22 cellular contexts compared by ENCODE assay signal in the genomic region with DNA sequence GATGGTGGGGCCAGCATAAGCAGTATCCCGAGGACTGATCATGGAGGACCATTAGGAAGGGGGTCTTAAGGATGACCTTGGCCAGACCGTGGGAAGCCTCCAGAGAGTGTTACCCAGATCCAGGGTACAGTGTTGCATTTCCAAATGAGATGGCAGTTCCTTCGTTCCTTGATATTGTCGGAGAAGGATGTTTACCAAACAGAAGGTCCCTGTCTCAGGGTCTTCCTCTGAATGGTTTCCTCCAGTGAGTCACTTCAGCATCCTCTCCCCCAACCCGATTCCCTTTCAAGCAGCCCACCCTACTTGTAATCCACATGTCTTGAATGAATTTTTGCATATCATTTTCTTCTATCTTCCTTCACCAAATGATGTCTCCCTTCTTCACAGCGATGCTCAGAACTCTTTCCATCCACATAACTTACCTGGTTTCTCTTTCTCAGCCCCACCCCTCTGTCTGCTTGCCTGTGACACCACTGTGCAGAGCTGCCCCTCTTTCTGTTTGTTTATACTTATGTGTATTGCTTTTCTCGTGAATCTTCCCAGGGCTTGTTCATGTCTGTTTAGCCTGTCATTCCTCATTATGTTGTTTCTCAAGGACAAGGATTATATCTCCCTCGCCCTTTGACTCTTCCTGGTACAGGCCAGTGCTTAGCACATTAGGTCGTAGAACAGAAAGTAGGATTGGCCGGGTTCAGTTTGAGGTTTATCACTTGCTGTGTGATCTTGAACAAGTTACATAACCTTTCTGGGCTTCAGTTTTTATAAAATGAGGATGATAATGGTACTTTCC. TPM values are rescaled to one million over a fixed set of nuclear protein-coding genes. Genes with fewer than 3 reads are reported as not detected.
DNase-seq lines count a peak whose midpoint lies in the region; ATAC-seq, FAIRE-seq and TF ChIP-seq lines count a peak whose summit lies in the region.
"Had no signal": no experiment of that assay in that cellular context is flagged by ENCODE, and none has a peak within 500 bp of the region (broad histone marks: within the 10 kb centered on the region; RNA-seq: fewer than 3 reads in every experiment).

No MANE protein-coding gene starts in this region.

- H3K36me3 Mint-ChIP-seq in MCF 10A (ENCODE audit: insufficient read depth, unreplicated experiment): peaks cover 37% of the 10 kb centered on the region
- H3K36me3 Mint-ChIP-seq in activated naive CD8-positive, alpha-beta T cell treated with anti-CD3 and anti-CD28 coated beads, Interleukin-2, amount 50 U/mL, for 24 hours (ENCODE audit: low read depth): peaks cover 31% of the 10 kb centered on the region
- peaks cover 8% of the 10 kb centered on the region for H3K36me3 Mint-ChIP-seq in type B pancreatic cell
- peaks cover 0 to 53% (median 3%) of the 10 kb centered on the region in 3 donors for H3K36me3 Mint-ChIP-seq in naive thymus-derived CD8-positive, alpha-beta T cell

- no peak overlapping the region for H3K27ac Mint-ChIP-seq in MCF 10A (ENCODE audit: low read depth, unreplicated experiment)
- H3K27ac Mint-ChIP-seq in activated naive CD8-positive, alpha-beta T cell treated with anti-CD3 and anti-CD28 coated beads, Interleukin-2, amount 50 U/mL, for 24 hours: peak overlapping the region; percentile 60
- H3K27ac Mint-ChIP-seq in type B pancreatic cell: peak overlapping the region; percentile 63
- H3K27ac Mint-ChIP-seq in naive thymus-derived CD8-positive, alpha-beta T cell: peak overlapping the region in 3 of 10 donors; percentile 16 to 72 (median 60)
- H3K27ac Mint-ChIP-seq: dendritic cell treated with granulocyte-macrophage colony-stimulating factor and Interleukin-4, amounts not matched to agents 40 ng/mL and 50 ng/mL, for 4 days; memory B cell had no signal

- TF ChIP-seq CTCF in mammary epithelial cell (conservative IDR thresholded peaks at IDR 0.05 in 1 of 2, IDR thresholded peaks at IDR 0.05 in 1 of 2; ENCODE audit: extremely low read depth in 1 of 2, insufficient read depth in 1 of 2, low read depth in 1 of 2, low read length in 2 of 2): no peak
- no peak for TF ChIP-seq CTCF in MCF 10A (IDR thresholded peaks at IDR 0.05; ENCODE audit: unreplicated experiment)
- TF ChIP-seq CTCF in keratinocyte (optimal IDR thresholded peaks at IDR 0.05 in 1 of 3, IDR thresholded peaks at IDR 0.05 in 1 of 3, conservative IDR thresholded peaks at IDR 0.05 in 1 of 3; ENCODE audit: extremely low read depth in 1 of 3, insufficient read depth in 2 of 3, low read length in 3 of 3): no peak
- no peak for TF ChIP-seq CTCF in type B pancreatic cell (conservative IDR thresholded peaks at IDR 0.05)

- H3K4me3 Mint-ChIP-seq in MCF 10A (ENCODE audit: unreplicated experiment): no peak overlapping the region
- H3K4me3 Mint-ChIP-seq in activated naive CD8-positive, alpha-beta T cell treated with anti-CD3 and anti-CD28 coated beads, Interleukin-2, amount 50 U/mL, for 24 hours: no peak overlapping the region
- H3K4me3 Mint-ChIP-seq in type B pancreatic cell: peak overlapping the region; percentile 17
- no peak overlapping the region for H3K4me3 Mint-ChIP-seq in naive thymus-derived CD8-positive, alpha-beta T cell
- H3K4me3 Mint-ChIP-seq: dendritic cell treated with granulocyte-macrophage colony-stimulating factor and Interleukin-4, amounts not matched to agents 40 ng/mL and 50 ng/mL, for 4 days; memory B cell had no signal

- H3K4me1 Mint-ChIP-seq in MCF 10A (ENCODE audit: insufficient read depth, unreplicated experiment) (peaks cover 29% of the 10 kb centered on the region), type B pancreatic cell (ENCODE audit: unreplicated experiment) (peaks cover 54% of the 10 kb centered on the region)
- H3K4me1 Mint-ChIP-seq in activated naive CD8-positive, alpha-beta T cell treated with anti-CD3 and anti-CD28 coated beads, Interleukin-2, amount 50 U/mL, for 24 hours: peaks cover 45% of the 10 kb centered on the region
- peaks cover 33 to 59% (median 52%) of the 10 kb centered on the region in 4 donors for H3K4me1 Mint-ChIP-seq in naive thymus-derived CD8-positive, alpha-beta T cell

- H4K20me1 ChIP-seq in mammary epithelial cell (ENCODE audit: insufficient read depth, low read length) (peaks cover 2% of the 10 kb centered on the region), keratinocyte (ENCODE audit: control insufficient read depth, extremely low read depth, insufficient read depth, low read length) (peaks cover 21% of the 10 kb centered on the region)

- H2AFZ ChIP-seq in mammary epithelial cell (ENCODE audit: low read depth, low read length) (no peak overlapping the region), keratinocyte (ENCODE audit: control insufficient read depth, low read length) (no peak overlapping the region)

- ATAC-seq in activated naive CD8-positive, alpha-beta T cell treated with anti-CD3 and anti-CD28 coated beads, Interleukin-2, amount 50 U/mL, for 24 hours: no peak
- ATAC-seq in naive thymus-derived CD8-positive, alpha-beta T cell: no peak

- no peak overlapping the region for H3K27ac ChIP-seq in mammary epithelial cell (ENCODE audit: insufficient read depth, low read depth, low read length)
- H3K27ac ChIP-seq in keratinocyte (ENCODE audit: control insufficient read depth, insufficient read depth, low read length): peak overlapping the region; percentile 76
- H3K27ac ChIP-seq: right atrium auricular region, stomach had no signal

- 82% methylated on average over 9 of the region's 10 CpGs for WGBS in mammary epithelial cell (ENCODE audit: low coverage, missing lambda C conversion rate)

- intact Hi-C loops in mammary epithelial cell (cut with micrococcal nuclease) (no loop called here), MCF 10A (cut with micrococcal nuclease) (no loop called here)

- H3K27me3 ChIP-seq in mammary epithelial cell (ENCODE audit: insufficient read depth, low read length): no peaks in the 10 kb centered on the region
- H3K27me3 ChIP-seq in keratinocyte (ENCODE audit: control insufficient read depth, extremely low read depth, insufficient read depth, low read length): no peaks in the 10 kb centered on the region
- H3K27me3 ChIP-seq: brain microvascular endothelial cell, right atrium auricular region, stomach had no signal

- H3K27me3 Mint-ChIP-seq in MCF 10A (ENCODE audit: insufficient read depth, unreplicated experiment) (no peaks in the 10 kb centered on the region), type B pancreatic cell (no peaks in the 10 kb centered on the region)
- no peaks in the 10 kb centered on the region for H3K27me3 Mint-ChIP-seq in activated naive CD8-positive, alpha-beta T cell treated with anti-CD3 and anti-CD28 coated beads, Interleukin-2, amount 50 U/mL, for 24 hours
- no peaks in the 10 kb centered on the region for H3K27me3 Mint-ChIP-seq in naive thymus-derived CD8-positive, alpha-beta T cell
- H3K27me3 Mint-ChIP-seq: dendritic cell treated with granulocyte-macrophage colony-stimulating factor and Interleukin-4, amounts not matched to agents 40 ng/mL and 50 ng/mL, for 4 days; memory B cell had no signal

- H3K9me3 ChIP-seq in mammary epithelial cell (replicated peaks; ENCODE audit: insufficient read depth, low read length): no peaks in the 10 kb centered on the region
- H3K9me3 ChIP-seq in keratinocyte (ENCODE audit: control insufficient read depth, low read depth, low read length): no peaks in the 10 kb centered on the region
- H3K9me3 ChIP-seq: right atrium auricular region, stomach had no signal

- no peak for DNase-seq in mammary epithelial cell
- DNase-seq in MCF 10A (ENCODE audit: unreplicated experiment): no peak
- no peak for DNase-seq in activated naive CD8-positive, alpha-beta T cell treated with anti-CD3 and anti-CD28 coated beads, Interleukin-2, amount 50 U/mL, for 24 hours
- no peak for DNase-seq in keratinocyte (ENCODE audit: low read depth, low spot score)
- no peak for DNase-seq in type B pancreatic cell (ENCODE audit: extremely low spot score, unreplicated experiment)
- DNase-seq in NCI-H2227 treated with DMSO at 0.1 percent for 48 hours (lab: John Stamatoyannopoulos, UW): no peak
- DNase-seq in OCI-M1 (lab: John Stamatoyannopoulos, UW): no peak
- DNase-seq in naive thymus-derived CD8-positive, alpha-beta T cell: no peak
- DNase-seq: activated CD8-positive, alpha-beta memory T cell treated with anti-CD3 and anti-CD28 coated beads, Interleukin-2, amount 50 U/mL, for 4 hours; activated naive CD4-positive, alpha-beta T cell treated with Interleukin-2 at 50 U/mL for 16 hours; erythroblast; MV-4-11; NCI-H2081; NCI-H510A treated with DMSO at 0.1 percent for 48 hours; occipital lobe; stomach; T-helper 9 cell had no signal

- H3K4me2 ChIP-seq in mammary epithelial cell (ENCODE audit: insufficient read depth, low read depth, low read length) (peak overlapping the region; percentile 43), keratinocyte (ENCODE audit: control insufficient read depth, extremely low read depth, insufficient read depth, low read depth, low read length) (peak overlapping the region; percentile 60)

- H3K9ac ChIP-seq in mammary epithelial cell (ENCODE audit: insufficient read depth, low read length): no peak overlapping the region
- H3K9ac ChIP-seq in keratinocyte (ENCODE audit: control insufficient read depth, extremely low read depth, insufficient read depth, low read length): peak overlapping the region; percentile 34

- POLR2A ChIA-PET in MCF 10A (lab: Yijun Ruan, JAX): no interaction called here
- POLR2A ChIA-PET in naive thymus-derived CD8-positive, alpha-beta T cell (lab: Charles Lee): no interaction called here

- in situ Hi-C loops in mammary epithelial cell (cut with MboI; ENCODE audit: low sequenced_read_pairs in 2 of 2): loop anchor here in 1 of 2 donors (10.0 kb wide), 1 partner anchor 74 kb away; a partner anchor contains a TSS

- BruUV-seq in mammary epithelial cell (replicated peaks; lab: Mats Ljungman, UMichigan) (no TSS peak), MCF 10A (replicated peaks; lab: Mats Ljungman, UMichigan) (no TSS peak)

- H3K4me1 ChIP-seq in mammary epithelial cell (ENCODE audit: insufficient read depth, low read length): peaks cover 30% of the 10 kb centered on the region
- peaks cover 36% of the 10 kb centered on the region for H3K4me1 ChIP-seq in keratinocyte (ENCODE audit: control insufficient read depth, extremely low read depth, insufficient read depth, low read length)

- dilution Hi-C loops in mammary epithelial cell (cut with HindIII; ENCODE audit: low sequenced_read_pairs): no loop called here
- dilution Hi-C loops in keratinocyte (cut with MboI; ENCODE audit: extremely low pct_ligation_motif_present, low sequenced_read_pairs): no loop called here

- H3K36me3 ChIP-seq in mammary epithelial cell (ENCODE audit: insufficient read depth, low read length) (peaks cover 22% of the 10 kb centered on the region), keratinocyte (ENCODE audit: control insufficient read depth in 2 of 2, extremely low read depth in 1 of 2, insufficient read depth in 2 of 2, low read length in 2 of 2) (peaks cover 24 to 34% of the 10 kb centered on the region in 2 experiments)

- H3K79me2 ChIP-seq in mammary epithelial cell (ENCODE audit: insufficient read depth, low read length) (peaks cover 67% of the 10 kb centered on the region), keratinocyte (ENCODE audit: control insufficient read depth, insufficient read depth, low read length) (peaks cover 58% of the 10 kb centered on the region)

- H3K9me1 ChIP-seq in keratinocyte (ENCODE audit: control insufficient read depth, extremely low read depth, insufficient read depth, low read length): peaks cover 6% of the 10 kb centered on the region

- H3K9me3 Mint-ChIP-seq in MCF 10A (ENCODE audit: unreplicated experiment): no peaks in the 10 kb centered on the region
- H3K9me3 Mint-ChIP-seq in activated naive CD8-positive, alpha-beta T cell treated with anti-CD3 and anti-CD28 coated beads, Interleukin-2, amount 50 U/mL, for 24 hours: no peaks in the 10 kb centered on the region
- H3K9me3 Mint-ChIP-seq in type B pancreatic cell: no peaks in the 10 kb centered on the region
- no peaks in the 10 kb centered on the region for H3K9me3 Mint-ChIP-seq in naive thymus-derived CD8-positive, alpha-beta T cell
- H3K9me3 Mint-ChIP-seq: dendritic cell treated with granulocyte-macrophage colony-stimulating factor and Interleukin-4, amounts not matched to agents 40 ng/mL and 50 ng/mL, for 4 days; memory B cell had no signal

- FAIRE-seq in keratinocyte (lab: Jason Lieb, UNC): no peak
- FAIRE-seq: urothelium cell line had no signal

- H3K4me3 ChIP-seq in mammary epithelial cell (replicated peaks in 1 of 3; ENCODE audit: insufficient read depth in 1 of 3, low read depth in 2 of 3, low read length in 3 of 3): no peak overlapping the region
- H3K4me3 ChIP-seq in keratinocyte (ENCODE audit: control insufficient read depth in 2 of 3, extremely low read depth in 1 of 3, insufficient read depth in 2 of 3, low read depth in 1 of 3, low read length in 3 of 3): peak overlapping the region in 1 of 3 experiments; percentile 24
- H3K4me3 ChIP-seq: right atrium auricular region, stomach had no signal

- CTCF ChIA-PET in mammary epithelial cell (lab: Charles Lee; ENCODE audit: low non-redundant PET) (no interaction called here), MCF 10A (lab: Yijun Ruan, JAX) (no interaction called here)

RNA-seq across cellular contexts. Expression of a gene that starts 5.7 kb away (rescaled TPM):
- total RNA-seq in mammary epithelial cell (10 to 100 TPM; 38.8 to 56.8 TPM), MCF 10A (2022) (78.3 and 84.0 TPM in 2 replicates), type B pancreatic cell (ENCODE audit: low replicate concordance) (60.2 and 63.4 TPM in 2 replicates)
- polyA plus RNA-seq in mammary epithelial cell (42.1 TPM), keratinocyte (48.6 to 52.4 TPM (median 51.8 TPM) in 3 replicates)
- polyA minus RNA-seq in mammary epithelial cell (21.1 TPM), keratinocyte (53.2 to 59.1 TPM (median 56.6 TPM) in 3 replicates)
- polyA plus RNA-seq in keratinocyte (2011; ENCODE audit: low read depth): 16.3 TPM
- polyA plus RNA-seq in keratinocyte (2011; cell fraction: cytosol; rRNA removed): 40.4 and 50.3 TPM in 2 replicates
- 55.7 and 56.0 TPM in 2 replicates for polyA plus RNA-seq in keratinocyte (2011; cell fraction: nucleus; rRNA removed)
- 20.2 and 29.4 TPM in 2 replicates for polyA plus RNA-seq in keratinocyte (2012; ENCODE audit: low replicate concordance)
- polyA minus RNA-seq in keratinocyte (2011; cell fraction: cytosol; rRNA and poly(A)+ RNA removed): 24.4 TPM
- 24.7 and 37.7 TPM in 2 replicates for polyA minus RNA-seq in keratinocyte (2011; cell fraction: nucleus; rRNA and poly(A)+ RNA removed)
- 10 to 100 TPM; 87.9 to 89.0 TPM for total RNA-seq in naive thymus-derived CD8-positive, alpha-beta T cell
- 10 to 100 TPM; 36.4 to 52.0 (median 48.6) TPM for polyA plus RNA-seq in naive thymus-derived CD8-positive, alpha-beta T cell

RNA-seq across cellular contexts. Expression of a gene that starts 50.4 kb away (rescaled TPM):
- total RNA-seq in mammary epithelial cell (not detected), MCF 10A (2022) (not detected in 2 replicates), type B pancreatic cell (ENCODE audit: low replicate concordance) (0.43 and 0.46 TPM in 2 replicates)
- polyA plus RNA-seq in mammary epithelial cell (not detected), keratinocyte (not detected in 3 replicates)
- polyA minus RNA-seq in mammary epithelial cell (not detected), keratinocyte (not detected in 3 replicates)
- polyA plus RNA-seq in keratinocyte (2011; ENCODE audit: low read depth): not detected
- not detected in 2 replicates for polyA plus RNA-seq in keratinocyte (2011; cell fraction: cytosol; rRNA removed)
- not detected in 2 replicates for polyA plus RNA-seq in keratinocyte (2011; cell fraction: nucleus; rRNA removed)
- not detected in 2 replicates for polyA plus RNA-seq in keratinocyte (2012; ENCODE audit: low replicate concordance)
- polyA minus RNA-seq in keratinocyte (2011; cell fraction: cytosol; rRNA and poly(A)+ RNA removed): not detected
- not detected in 2 replicates for polyA minus RNA-seq in keratinocyte (2011; cell fraction: nucleus; rRNA and poly(A)+ RNA removed)
- not detected for total RNA-seq in naive thymus-derived CD8-positive, alpha-beta T cell
- polyA plus RNA-seq in naive thymus-derived CD8-positive, alpha-beta T cell: not detected
- total RNA-seq: right atrium auricular region, stomach had no signal
